In genomic region chr12:103249614-103250013, GRCh38 we compare ENCODE assay signal across 1 cellular context.
TF ChIP-seq lines count a peak whose summit lies in the region.

No MANE protein-coding gene starts in this region.

TF ChIP-seq in WTC11, 78 proteins besides CTCF, POLR2A, EP300 and RAD21 (continued from another document):
- no peak for TF ChIP-seq ZBTB21 (CRISPR knock-in tag; IDR thresholded peaks at IDR 0.05; ENCODE audit: borderline replicate concordance)
- TF ChIP-seq IRF1 (CRISPR knock-in tag; IDR thresholded peaks at IDR 0.05): no peak
- TF ChIP-seq KAT7 (CRISPR knock-in tag; IDR thresholded peaks at IDR 0.05; ENCODE audit: borderline replicate concordance): no peak
- TF ChIP-seq E2F5 (CRISPR knock-in tag; IDR thresholded peaks at IDR 0.05): no peak
- no peak for TF ChIP-seq ZNF263 (CRISPR knock-in tag; IDR thresholded peaks at IDR 0.05; ENCODE audit: low read depth)
- TF ChIP-seq, protein P1, sequence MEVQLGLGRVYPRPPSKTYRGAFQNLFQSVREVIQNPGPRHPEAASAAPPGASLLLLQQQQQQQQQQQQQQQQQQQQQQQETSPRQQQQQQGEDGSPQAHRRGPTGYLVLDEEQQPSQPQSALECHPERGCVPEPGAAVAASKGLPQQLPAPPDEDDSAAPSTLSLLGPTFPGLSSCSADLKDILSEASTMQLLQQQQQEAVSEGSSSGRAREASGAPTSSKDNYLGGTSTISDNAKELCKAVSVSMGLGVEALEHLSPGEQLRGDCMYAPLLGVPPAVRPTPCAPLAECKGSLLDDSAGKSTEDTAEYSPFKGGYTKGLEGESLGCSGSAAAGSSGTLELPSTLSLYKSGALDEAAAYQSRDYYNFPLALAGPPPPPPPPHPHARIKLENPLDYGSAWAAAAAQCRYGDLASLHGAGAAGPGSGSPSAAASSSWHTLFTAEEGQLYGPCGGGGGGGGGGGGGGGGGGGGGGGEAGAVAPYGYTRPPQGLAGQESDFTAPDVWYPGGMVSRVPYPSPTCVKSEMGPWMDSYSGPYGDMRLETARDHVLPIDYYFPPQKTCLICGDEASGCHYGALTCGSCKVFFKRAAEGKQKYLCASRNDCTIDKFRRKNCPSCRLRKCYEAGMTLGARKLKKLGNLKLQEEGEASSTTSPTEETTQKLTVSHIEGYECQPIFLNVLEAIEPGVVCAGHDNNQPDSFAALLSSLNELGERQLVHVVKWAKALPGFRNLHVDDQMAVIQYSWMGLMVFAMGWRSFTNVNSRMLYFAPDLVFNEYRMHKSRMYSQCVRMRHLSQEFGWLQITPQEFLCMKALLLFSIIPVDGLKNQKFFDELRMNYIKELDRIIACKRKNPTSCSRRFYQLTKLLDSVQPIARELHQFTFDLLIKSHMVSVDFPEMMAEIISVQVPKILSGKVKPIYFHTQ (CRISPR knock-in tag; IDR thresholded peaks at IDR 0.05): no peak
- TF ChIP-seq CREM (CRISPR knock-in tag; IDR thresholded peaks at IDR 0.05): no peak
- TF ChIP-seq HMGA2 (CRISPR knock-in tag; IDR thresholded peaks at IDR 0.05): no peak
